ENCODE assay signal across 32 cellular contexts in genomic region chr15:70787001-70787400, GRCh38.
"Had no signal": no experiment of that assay in that cellular context is flagged by ENCODE, and none has a peak within 500 bp of the region (broad histone marks: within the 10 kb centered on the region; RNA-seq: fewer than 3 reads in every experiment).

No MANE protein-coding gene starts in this region.

- H3K4me1 Mint-ChIP-seq: activated CD4-positive, alpha-beta T cell treated with anti-CD3 and anti-CD28 coated beads, Interleukin-2, amount 10 ng/mL, durations not matched to agents 24 days and 14 days; activated naive CD8-positive, alpha-beta T cell treated with anti-CD3 and anti-CD28 coated beads for 36 hours; activated T-helper 17 cell treated with anti-CD3 and anti-CD28 coated beads, Interleukin-2, amount 50 U/mL, for 72 hours had no signal

- H3K9me3 Mint-ChIP-seq: activated CD4-positive, alpha-beta T cell treated with anti-CD3 and anti-CD28 coated beads, Interleukin-2, amount 10 ng/mL, durations not matched to agents 24 days and 14 days; activated CD8-positive, alpha-beta T cell treated with anti-CD3 and anti-CD28 coated beads for 36 hours; activated naive CD8-positive, alpha-beta T cell treated with anti-CD3 and anti-CD28 coated beads for 36 hours; activated T-cell treated with anti-CD3 and anti-CD28 coated beads, Interleukin-2, amount 50 U/mL, for 72 hours; activated T-helper 17 cell treated with anti-CD3 and anti-CD28 coated beads, Interleukin-2, amount 50 U/mL, for 72 hours had no signal

- H3K36me3 ChIP-seq: brain microvascular endothelial cell, Peyer's patch, SJSA1 had no signal

- H3K27me3 Mint-ChIP-seq: activated naive CD8-positive, alpha-beta T cell treated with anti-CD3 and anti-CD28 coated beads for 36 hours had no signal

- H3K27me3 ChIP-seq: brain microvascular endothelial cell, Peyer's patch, SJSA1 had no signal

- H3K9me2 ChIP-seq: SK-N-SH had no signal

- H3K27ac Mint-ChIP-seq: activated CD4-positive, alpha-beta T cell treated with anti-CD3 and anti-CD28 coated beads, Interleukin-2, amount 10 ng/mL, durations not matched to agents 24 days and 14 days; activated CD8-positive, alpha-beta T cell treated with anti-CD3 and anti-CD28 coated beads for 36 hours; activated naive CD8-positive, alpha-beta T cell treated with anti-CD3 and anti-CD28 coated beads for 36 hours; activated T-cell treated with anti-CD3 and anti-CD28 coated beads, Interleukin-2, amount 50 U/mL, for 72 hours; activated T-helper 17 cell treated with anti-CD3 and anti-CD28 coated beads, Interleukin-2, amount 50 U/mL, for 72 hours had no signal

- H3K27ac ChIP-seq: brain microvascular endothelial cell, SJSA1 had no signal

- H3K4me3 Mint-ChIP-seq: activated CD4-positive, alpha-beta T cell treated with anti-CD3 and anti-CD28 coated beads, Interleukin-2, amount 10 ng/mL, durations not matched to agents 24 days and 14 days; activated CD8-positive, alpha-beta T cell treated with anti-CD3 and anti-CD28 coated beads for 36 hours; activated naive CD8-positive, alpha-beta T cell treated with anti-CD3 and anti-CD28 coated beads for 36 hours; activated T-cell treated with anti-CD3 and anti-CD28 coated beads, Interleukin-2, amount 50 U/mL, for 72 hours; activated T-helper 17 cell treated with anti-CD3 and anti-CD28 coated beads, Interleukin-2, amount 50 U/mL, for 72 hours had no signal

- H3K4me2 ChIP-seq: SK-N-SH had no signal

- H3K36me3 Mint-ChIP-seq: activated naive CD8-positive, alpha-beta T cell treated with anti-CD3 and anti-CD28 coated beads for 36 hours had no signal

- DNase-seq: activated CD4-positive, alpha-beta T cell treated with anti-CD3 and anti-CD28 coated beads, Interleukin-2, amount 10 ng/mL, durations not matched to agents 24 days and 14 days; activated CD4-positive, alpha-beta T cell treated with anti-CD3 and anti-CD28 coated beads, Interleukin-2, amount 50 U/mL, for 4 hours; activated CD8-positive, alpha-beta T cell treated with anti-CD3 and anti-CD28 coated beads for 36 hours; activated effector memory CD4-positive, alpha-beta T cell treated with anti-CD3 and anti-CD28 coated beads, Interleukin-2, amount 50 U/mL, for 16 hours; activated naive CD4-positive, alpha-beta T cell; activated naive CD4-positive, alpha-beta T cell treated with anti-CD3 and anti-CD28 coated beads, Interleukin-2, amount 50 U/mL, for 16 hours; activated naive CD8-positive, alpha-beta T cell treated with anti-CD3 and anti-CD28 coated beads for 36 hours; activated T-cell treated with anti-CD3 and anti-CD28 coated beads, Interleukin-2, amount 50 U/mL, for 1 hour; activated T-cell treated with anti-CD3 and anti-CD28 coated beads, Interleukin-2, amount 50 U/mL, for 72 hours; amniotic stem cell; aorta; brain microvascular endothelial cell; central memory CD4-positive, alpha-beta T cell; NCI-H1092 treated with DMSO at 0.1 percent for 48 hours; NCI-H1417; NCI-H146; NCI-H187; NCI-H2081; NCI-H2171 treated with DMSO at 0.1 percent for 48 hours; NCI-H2227 treated with DMSO at 0.1 percent for 48 hours; NCI-H510A treated with DMSO at 0.1 percent for 48 hours; NCI-H69; Peyer's patch; RPMI8226; SHP77 treated with DMSO at 0.1 percent for 48 hours; SK-N-SH; SW 1271; T-helper 1 cell; T-helper 2 cell; T-helper 9 cell had no signal

- H3K4me3 ChIP-seq: Peyer's patch, SJSA1 had no signal

- H3K9me3 ChIP-seq: Peyer's patch, SJSA1, SK-N-SH had no signal
